ENCODE assay signal across 1 cellular context in the genomic region with DNA sequence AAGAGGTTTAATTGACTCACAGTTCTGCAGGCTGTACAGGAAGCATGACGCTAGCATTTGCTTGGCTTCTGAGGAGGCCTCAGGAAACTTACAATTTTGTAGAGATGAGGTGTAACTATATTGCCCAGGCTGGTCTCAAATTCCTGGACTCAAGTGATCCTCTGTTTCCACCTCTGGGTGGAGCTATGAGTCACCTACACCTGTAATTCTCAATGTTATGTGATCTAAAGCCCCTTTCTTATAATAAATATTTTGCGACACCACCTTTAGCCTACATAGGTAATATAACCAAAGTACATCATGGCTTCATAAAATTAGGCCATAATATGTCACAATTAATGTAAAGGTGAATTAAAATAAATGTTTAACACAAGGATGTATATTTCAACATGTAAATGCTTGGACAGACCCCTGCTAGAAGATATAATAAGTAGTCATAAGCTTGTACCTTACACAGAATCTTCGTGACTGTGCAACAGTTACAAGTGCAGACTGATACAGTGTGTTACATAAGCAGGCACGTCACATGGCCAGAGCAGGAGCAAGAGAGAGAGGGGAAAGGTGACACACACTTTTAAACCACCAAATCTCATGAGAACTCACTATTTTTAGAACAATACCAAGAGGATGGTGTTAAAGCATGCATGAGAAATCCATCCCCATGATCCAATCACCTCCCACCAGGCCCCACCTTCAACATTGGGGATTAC.
TF ChIP-seq lines count a peak whose summit lies in the region.

No MANE protein-coding gene starts in this region.

TF ChIP-seq in HCT116, 20 proteins besides CTCF, POLR2A, EP300 and RAD21 (continued from another document):
- TF ChIP-seq, protein P1, sequence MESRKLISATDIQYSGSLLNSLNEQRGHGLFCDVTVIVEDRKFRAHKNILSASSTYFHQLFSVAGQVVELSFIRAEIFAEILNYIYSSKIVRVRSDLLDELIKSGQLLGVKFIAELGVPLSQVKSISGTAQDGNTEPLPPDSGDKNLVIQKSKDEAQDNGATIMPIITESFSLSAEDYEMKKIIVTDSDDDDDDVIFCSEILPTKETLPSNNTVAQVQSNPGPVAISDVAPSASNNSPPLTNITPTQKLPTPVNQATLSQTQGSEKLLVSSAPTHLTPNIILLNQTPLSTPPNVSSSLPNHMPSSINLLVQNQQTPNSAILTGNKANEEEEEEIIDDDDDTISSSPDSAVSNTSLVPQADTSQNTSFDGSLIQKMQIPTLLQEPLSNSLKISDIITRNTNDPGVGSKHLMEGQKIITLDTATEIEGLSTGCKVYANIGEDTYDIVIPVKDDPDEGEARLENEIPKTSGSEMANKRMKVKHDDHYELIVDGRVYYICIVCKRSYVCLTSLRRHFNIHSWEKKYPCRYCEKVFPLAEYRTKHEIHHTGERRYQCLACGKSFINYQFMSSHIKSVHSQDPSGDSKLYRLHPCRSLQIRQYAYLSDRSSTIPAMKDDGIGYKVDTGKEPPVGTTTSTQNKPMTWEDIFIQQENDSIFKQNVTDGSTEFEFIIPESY (IDR thresholded peaks at IDR 0.05; ENCODE audit: extremely low read depth, insufficient replicate concordance, low read length): no peak
- TF ChIP-seq YY1 (IDR thresholded peaks at IDR 0.05; ENCODE audit: extremely low read depth, insufficient replicate concordance, low read depth, low read length): no peak
- TF ChIP-seq ZNF274 (IDR thresholded peaks at IDR 0.05; ENCODE audit: low read depth, low read length): no peak
- no peak for TF ChIP-seq TCF7L2 (IDR thresholded peaks at IDR 0.05; ENCODE audit: borderline replicate concordance, extremely low read depth, insufficient read depth, insufficient read length)
- TF ChIP-seq EZH2phosphoT487 (IDR thresholded peaks at IDR 0.05; ENCODE audit: borderline replicate concordance): no peak
- no peak for TF ChIP-seq CBX3 (IDR thresholded peaks at IDR 0.05; ENCODE audit: low read depth)
- TF ChIP-seq CEBPB (IDR thresholded peaks at IDR 0.05; ENCODE audit: low read depth): no peak
- TF ChIP-seq, protein P2, sequence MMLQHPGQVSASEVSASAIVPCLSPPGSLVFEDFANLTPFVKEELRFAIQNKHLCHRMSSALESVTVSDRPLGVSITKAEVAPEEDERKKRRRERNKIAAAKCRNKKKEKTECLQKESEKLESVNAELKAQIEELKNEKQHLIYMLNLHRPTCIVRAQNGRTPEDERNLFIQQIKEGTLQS (IDR thresholded peaks at IDR 0.05): no peak
- TF ChIP-seq, protein P3, sequence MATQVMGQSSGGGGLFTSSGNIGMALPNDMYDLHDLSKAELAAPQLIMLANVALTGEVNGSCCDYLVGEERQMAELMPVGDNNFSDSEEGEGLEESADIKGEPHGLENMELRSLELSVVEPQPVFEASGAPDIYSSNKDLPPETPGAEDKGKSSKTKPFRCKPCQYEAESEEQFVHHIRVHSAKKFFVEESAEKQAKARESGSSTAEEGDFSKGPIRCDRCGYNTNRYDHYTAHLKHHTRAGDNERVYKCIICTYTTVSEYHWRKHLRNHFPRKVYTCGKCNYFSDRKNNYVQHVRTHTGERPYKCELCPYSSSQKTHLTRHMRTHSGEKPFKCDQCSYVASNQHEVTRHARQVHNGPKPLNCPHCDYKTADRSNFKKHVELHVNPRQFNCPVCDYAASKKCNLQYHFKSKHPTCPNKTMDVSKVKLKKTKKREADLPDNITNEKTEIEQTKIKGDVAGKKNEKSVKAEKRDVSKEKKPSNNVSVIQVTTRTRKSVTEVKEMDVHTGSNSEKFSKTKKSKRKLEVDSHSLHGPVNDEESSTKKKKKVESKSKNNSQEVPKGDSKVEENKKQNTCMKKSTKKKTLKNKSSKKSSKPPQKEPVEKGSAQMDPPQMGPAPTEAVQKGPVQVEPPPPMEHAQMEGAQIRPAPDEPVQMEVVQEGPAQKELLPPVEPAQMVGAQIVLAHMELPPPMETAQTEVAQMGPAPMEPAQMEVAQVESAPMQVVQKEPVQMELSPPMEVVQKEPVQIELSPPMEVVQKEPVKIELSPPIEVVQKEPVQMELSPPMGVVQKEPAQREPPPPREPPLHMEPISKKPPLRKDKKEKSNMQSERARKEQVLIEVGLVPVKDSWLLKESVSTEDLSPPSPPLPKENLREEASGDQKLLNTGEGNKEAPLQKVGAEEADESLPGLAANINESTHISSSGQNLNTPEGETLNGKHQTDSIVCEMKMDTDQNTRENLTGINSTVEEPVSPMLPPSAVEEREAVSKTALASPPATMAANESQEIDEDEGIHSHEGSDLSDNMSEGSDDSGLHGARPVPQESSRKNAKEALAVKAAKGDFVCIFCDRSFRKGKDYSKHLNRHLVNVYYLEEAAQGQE (IDR thresholded peaks at IDR 0.05; ENCODE audit: low read depth): no peak
- TF ChIP-seq ZFX (IDR thresholded peaks at IDR 0.05): no peak
